Comparison of ENCODE assay signal across 35 cellular contexts in the genomic region with DNA sequence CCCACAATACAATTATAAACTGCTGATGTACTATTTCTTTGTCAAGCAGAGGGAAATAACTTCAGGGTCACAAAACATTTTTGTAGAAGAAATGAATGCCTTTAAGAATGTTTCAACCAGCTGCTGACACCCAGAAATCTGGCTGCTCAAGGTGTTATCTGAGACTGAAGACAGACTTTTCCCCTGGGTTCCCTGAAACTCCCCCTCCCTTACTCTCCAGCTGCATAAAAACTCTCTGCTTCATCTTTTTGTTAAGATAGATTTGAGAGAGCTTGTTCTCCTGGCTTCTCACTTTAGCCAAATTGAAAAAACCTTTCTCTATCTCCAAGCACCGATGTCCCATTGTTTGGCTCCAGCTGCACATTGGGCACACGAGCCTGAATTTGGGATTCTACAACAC. TPM values are rescaled to one million over a fixed set of nuclear protein-coding genes. Genes with fewer than 3 reads are reported as not detected.
"Had no signal": no experiment of that assay in that cellular context is flagged by ENCODE, and none has a peak within 500 bp of the region (broad histone marks: within the 10 kb centered on the region; RNA-seq: fewer than 3 reads in every experiment).

No MANE protein-coding gene starts in this region.

- H3K9me3 Mint-ChIP-seq: activated T-cell treated with anti-CD3 and anti-CD28 coated beads, Interleukin-2, amount 50 U/mL, for 24 hours; activated T-helper 2 cell treated with anti-CD3 and anti-CD28 coated beads, Interferon-gamma antibody, Interleukin-2, Interleukin-4, amounts not matched to agents 10 μg/mL and 5 μg/mL and 100 μg/mL, durations not matched to agents 14 hours and 24 hours and 36 hours; WTC11 had no signal

- H3K27ac Mint-ChIP-seq: activated CD4-positive, alpha-beta T cell treated with anti-CD3 and anti-CD28 coated beads for 36 hours; activated CD4-positive, alpha-beta T cell treated with anti-CD3 and anti-CD28 coated beads, Interleukin-2, amount 10 ng/mL, durations not matched to agents 7 days and 5 days; activated CD8-positive, alpha-beta T cell treated with anti-CD3 and anti-CD28 coated beads, Interleukin-2, amount 10 ng/mL, durations not matched to agents 7 days and 5 days; activated naive CD4-positive, alpha-beta T cell treated with anti-CD3 and anti-CD28 coated beads for 36 hours; activated naive CD4-positive, alpha-beta T cell treated with anti-CD3 and anti-CD28 coated beads, Interleukin-2, amount 50 U/mL, for 72 hours; activated T-cell treated with anti-CD3 and anti-CD28 coated beads, Interleukin-2, amount 50 U/mL, for 24 hours; activated T-helper 2 cell treated with anti-CD3 and anti-CD28 coated beads, Interferon-gamma antibody, Interleukin-2, Interleukin-4, amounts not matched to agents 10 μg/mL and 5 μg/mL and 100 μg/mL, durations not matched to agents 14 hours and 24 hours and 36 hours; T-helper 1 cell treated with Interleukin-12 subunit alpha and Interleukin-12 subunit beta and Interleukin-4 antibody, amounts not matched to agents 30 μg/mL and 1 μg/mL, for 36 hours; T-helper 2 cell treated with Interferon-gamma antibody and Interleukin-4, amounts not matched to agents 5 μg/mL and 100 μg/mL, for 36 hours; WTC11 had no signal

- DNase-seq: activated CD4-positive, alpha-beta T cell treated with anti-CD3 and anti-CD28 coated beads for 36 hours; activated CD4-positive, alpha-beta T cell treated with anti-CD3 and anti-CD28 coated beads, Interleukin-2, amount 10 ng/mL, durations not matched to agents 7 days and 5 days; activated CD4-positive, alpha-beta T cell treated with anti-CD3 and anti-CD28 coated beads, Interleukin-2, amount 50 U/mL, for 48 hours; activated CD8-positive, alpha-beta T cell treated with anti-CD3 and anti-CD28 coated beads, Interleukin-2, amount 10 ng/mL, durations not matched to agents 7 days and 5 days; activated gamma-delta T cell; activated naive CD4-positive, alpha-beta T cell treated with anti-CD3 and anti-CD28 coated beads for 36 hours; activated T-cell treated with anti-CD3 and anti-CD28 coated beads, Interleukin-2, amount 50 U/mL, for 24 hours; adrenal gland; body of pancreas; caudate nucleus; cerebellar nuclear complex; MM.1S; NCI-H1092; NCI-H1436 treated with DMSO at 0.1 percent for 48 hours; NCI-H1694 treated with DMSO at 0.1 percent for 48 hours; NCI-H2029; NCI-H2107; NCI-H510A; NCI-H526; NCI-H748 treated with DMSO at 0.1 percent for 48 hours; NK-92 treated with Interleukin-12 subunit alpha and Interleukin-12 subunit beta, amount 100 ng/mL, for 24 hours; PC-3; Peyer's patch; RPMI8226; SHP77 treated with DMSO at 0.1 percent for 48 hours; SK-N-SH had no signal

- ATAC-seq: activated CD4-positive, alpha-beta T cell treated with anti-CD3 and anti-CD28 coated beads for 36 hours; activated CD4-positive, CD25-positive, alpha-beta regulatory T cell treated with anti-CD3 and anti-CD28 coated beads, Interleukin-2, amount 50 U/mL, for 24 hours; activated CD8-positive, alpha-beta T cell treated with anti-CD3 and anti-CD28 coated beads, Interleukin-2, amount 10 ng/mL, durations not matched to agents 7 days and 5 days; activated naive CD4-positive, alpha-beta T cell treated with anti-CD3 and anti-CD28 coated beads, Interleukin-2, amount 50 U/mL, for 72 hours; body of pancreas; PC-3; WTC11 had no signal

- H3K4me1 Mint-ChIP-seq: activated CD4-positive, alpha-beta T cell treated with anti-CD3 and anti-CD28 coated beads for 36 hours; activated CD4-positive, alpha-beta T cell treated with anti-CD3 and anti-CD28 coated beads, Interleukin-2, amount 10 ng/mL, durations not matched to agents 7 days and 5 days had no signal

- H3K4me3 Mint-ChIP-seq: activated CD4-positive, alpha-beta T cell treated with anti-CD3 and anti-CD28 coated beads for 36 hours; activated CD4-positive, alpha-beta T cell treated with anti-CD3 and anti-CD28 coated beads, Interleukin-2, amount 10 ng/mL, durations not matched to agents 7 days and 5 days; activated CD8-positive, alpha-beta T cell treated with anti-CD3 and anti-CD28 coated beads, Interleukin-2, amount 10 ng/mL, durations not matched to agents 7 days and 5 days; activated naive CD4-positive, alpha-beta T cell treated with anti-CD3 and anti-CD28 coated beads for 36 hours; activated T-cell treated with anti-CD3 and anti-CD28 coated beads, Interleukin-2, amount 50 U/mL, for 24 hours; T-helper 1 cell treated with Interleukin-12 subunit alpha and Interleukin-12 subunit beta and Interleukin-4 antibody, amounts not matched to agents 30 μg/mL and 1 μg/mL, for 36 hours; T-helper 2 cell treated with Interferon-gamma antibody and Interleukin-4, amounts not matched to agents 5 μg/mL and 100 μg/mL, for 36 hours; WTC11 had no signal

RNA-seq across cellular contexts. Expression of a gene that starts 18.3 kb away (rescaled TPM):
- total RNA-seq: activated CD4-positive, alpha-beta T cell treated with anti-CD3 and anti-CD28 coated beads for 36 hours; activated CD4-positive, alpha-beta T cell treated with anti-CD3 and anti-CD28 coated beads, Interleukin-2, amount 10 ng/mL, durations not matched to agents 7 days and 5 days; activated CD8-positive, alpha-beta T cell treated with anti-CD3 and anti-CD28 coated beads, Interleukin-2, amount 10 ng/mL, durations not matched to agents 7 days and 5 days; activated naive CD4-positive, alpha-beta T cell treated with anti-CD3 and anti-CD28 coated beads for 36 hours; activated naive CD4-positive, alpha-beta T cell treated with anti-CD3 and anti-CD28 coated beads, Interleukin-2, amount 50 U/mL, for 72 hours; activated T-helper 2 cell treated with anti-CD3 and anti-CD28 coated beads, Interferon-gamma antibody, Interleukin-2, Interleukin-4, amounts not matched to agents 10 μg/mL and 5 μg/mL and 100 μg/mL, durations not matched to agents 14 hours and 24 hours and 36 hours; adrenal gland; astrocyte; body of pancreas; bronchial epithelial cell; PC-3; Peyer's patch; SJSA1; WTC11 had no signal
